Comparison of ENCODE assay signal across 35 cellular contexts in the genomic region with DNA sequence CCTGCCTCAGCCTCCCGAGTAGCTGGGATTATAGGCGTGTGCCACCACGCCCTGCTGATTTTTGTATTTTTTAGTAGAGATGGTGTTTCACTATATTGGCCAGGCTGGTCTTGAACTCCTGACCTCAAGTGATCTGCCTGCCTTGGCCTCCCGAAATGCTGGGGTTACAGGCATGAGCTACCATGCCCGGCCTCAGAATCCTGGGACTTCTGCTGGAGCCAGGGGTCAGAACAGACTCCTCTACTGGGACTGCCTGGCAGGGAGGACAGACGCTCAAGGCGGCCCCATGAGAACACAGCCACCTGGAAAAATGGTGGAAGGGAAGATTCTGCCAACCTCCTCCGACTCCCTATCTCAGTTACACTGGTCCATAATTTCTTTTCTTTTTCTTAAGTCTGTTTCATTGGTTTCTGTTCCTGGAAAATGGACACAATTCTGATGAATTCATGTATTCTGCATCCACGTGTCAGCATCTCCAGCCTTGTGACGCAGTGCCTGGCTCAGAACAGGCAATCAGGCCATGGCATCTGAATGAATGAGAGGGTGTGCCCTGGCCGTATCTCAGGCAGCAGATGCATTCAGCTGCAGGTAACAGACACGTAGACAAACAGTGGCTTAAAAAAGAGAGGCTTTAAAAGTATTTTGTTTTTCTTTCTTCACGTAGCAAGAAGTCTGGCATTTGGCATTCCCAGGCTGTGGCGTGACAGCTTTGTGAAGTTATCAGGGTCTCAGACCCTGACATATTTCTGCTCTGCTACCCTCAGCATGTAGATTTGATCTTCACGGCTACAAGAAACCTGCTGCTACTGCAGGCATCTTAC. TPM values are rescaled to one million over a fixed set of nuclear protein-coding genes. Genes with fewer than 3 reads are reported as not detected.
"Had no signal": no experiment of that assay in that cellular context is flagged by ENCODE, and none has a peak within 500 bp of the region (broad histone marks: within the 10 kb centered on the region; RNA-seq: fewer than 3 reads in every experiment).

No MANE protein-coding gene starts in this region.

- H3K9me3 ChIP-seq: body of pancreas, breast epithelium had no signal

- H3K27ac ChIP-seq: ascending aorta, body of pancreas, breast epithelium, KMS-11, PC-9, RWPE1, WERI-Rb-1 had no signal

- H3K9ac ChIP-seq: KMS-11 had no signal

- H2AFZ ChIP-seq: PC-9 had no signal

- DNase-seq: activated CD4-positive, alpha-beta memory T cell treated with anti-CD3 and anti-CD28 coated beads, Interleukin-2, amount 10 ng/mL, durations not matched to agents 7 days and 5 days; activated CD4-positive, alpha-beta T cell treated with anti-CD3 and anti-CD28 coated beads for 1 hour; activated CD4-positive, alpha-beta T cell treated with anti-CD3 and anti-CD28 coated beads for 48 hours; activated CD4-positive, CD25-positive, alpha-beta regulatory T cell; activated CD8-positive, alpha-beta memory T cell treated with anti-CD3 and anti-CD28 coated beads for 24 hours; activated CD8-positive, alpha-beta memory T cell treated with anti-CD3 and anti-CD28 coated beads, Interleukin-2, amount 10 ng/mL, durations not matched to agents 7 days and 5 days; activated CD8-positive, alpha-beta memory T cell treated with anti-CD3 and anti-CD28 coated beads, Interleukin-2, amount 50 U/mL, for 48 hours; activated effector memory CD4-positive, alpha-beta T cell treated with Interleukin-2 at 50 U/mL for 16 hours; activated naive CD4-positive, alpha-beta T cell treated with anti-CD3 and anti-CD28 coated beads, Interleukin-2, amount 50 U/mL, for 16 hours; activated naive CD8-positive, alpha-beta T cell treated with anti-CD3 and anti-CD28 coated beads, Interleukin-2, amount 10 ng/mL, durations not matched to agents 7 days and 5 days; activated T-cell treated with anti-CD3 and anti-CD28 coated beads, Interleukin-2, amount 50 U/mL, for 48 hours; amygdala; body of pancreas; MM.1S; MV-4-11; NCI-H1092 treated with DMSO at 0.1 percent for 48 hours; NCI-H1417; NCI-H146; NCI-H187; NCI-H2029 treated with DMSO at 0.1 percent for 48 hours; NCI-H2107; NCI-H2171; NCI-H510A; NCI-H526; NCI-H748 treated with DMSO at 0.1 percent for 48 hours; NK-92 treated with Interleukin-12 subunit alpha and Interleukin-12 subunit beta, amount 100 ng/mL, for 24 hours; PC-9; Right ventricle myocardium superior; T1000; WERI-Rb-1 had no signal

- H3K27me3 ChIP-seq: ascending aorta, body of pancreas, breast epithelium had no signal

- ATAC-seq: activated CD8-positive, alpha-beta memory T cell treated with anti-CD3 and anti-CD28 coated beads, Interleukin-2, amount 10 ng/mL, durations not matched to agents 7 days and 5 days; body of pancreas had no signal

- H3K4me2 ChIP-seq: KMS-11, PC-9 had no signal

- H3K36me3 ChIP-seq: ascending aorta, breast epithelium, WERI-Rb-1 had no signal

- H3K4me3 ChIP-seq: ascending aorta, body of pancreas, breast epithelium, PC-9 had no signal

RNA-seq across cellular contexts. Expression of gene SMIM38, which starts 4.8 kb away (rescaled TPM):
- total RNA-seq: LHCN-M2, Right ventricle myocardium superior had no signal
